8 cellular contexts compared by ENCODE assay signal in the genomic region with DNA sequence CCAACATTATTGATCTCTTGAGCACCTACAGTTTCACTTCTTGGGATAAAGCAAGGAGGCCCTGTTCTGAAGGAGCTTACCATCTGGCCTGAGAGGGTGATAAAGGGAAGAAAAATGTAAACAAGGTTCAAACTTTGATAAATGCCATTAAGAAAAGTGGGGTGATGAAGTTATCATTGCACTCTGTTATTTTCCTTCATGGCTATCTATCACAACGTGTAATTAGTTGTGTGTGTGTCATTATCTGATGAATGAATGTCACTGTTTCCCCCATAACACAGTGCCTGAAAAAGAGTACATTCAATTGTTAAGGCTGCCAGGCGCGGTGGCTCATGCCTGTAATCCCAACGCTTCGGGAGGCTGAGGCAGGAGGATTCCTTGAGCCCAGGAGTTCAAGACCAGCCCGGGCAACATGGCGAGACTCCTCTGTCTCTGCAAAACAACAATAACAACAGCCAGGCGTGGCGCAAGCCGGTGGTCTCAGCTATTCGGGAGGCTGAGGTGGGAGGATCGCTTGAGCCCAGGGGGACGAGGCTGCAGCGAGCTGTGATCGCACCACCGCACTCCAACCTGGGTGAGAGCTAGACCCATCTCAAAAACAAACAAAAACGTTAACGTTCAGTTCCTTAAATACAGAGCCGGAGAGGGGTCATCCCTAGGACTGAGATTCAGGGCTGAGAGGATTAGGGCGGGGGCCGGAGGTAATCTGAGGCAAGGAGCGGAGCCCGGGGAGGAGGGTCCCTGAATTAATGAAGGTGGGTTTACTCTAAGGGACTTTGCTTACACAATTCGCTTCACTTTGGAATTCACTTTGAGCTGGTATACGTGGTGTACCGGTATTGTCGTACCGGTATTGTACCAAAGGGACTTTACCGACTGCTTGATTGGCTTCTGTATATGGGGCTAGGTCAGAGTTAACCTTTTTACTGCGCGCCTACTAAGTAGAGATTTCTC. TPM values are rescaled to one million over a fixed set of nuclear protein-coding genes. Genes with fewer than 3 reads are reported as not detected.
DNase-seq lines count a peak whose midpoint lies in the region; ATAC-seq and TF ChIP-seq lines count a peak whose summit lies in the region.

No MANE protein-coding gene starts in this region.

- H3K27me3 ChIP-seq in BJ (ENCODE audit: control insufficient read depth, insufficient read depth, low read length): no peaks in the 10 kb centered on the region
- no peaks in the 10 kb centered on the region for H3K27me3 ChIP-seq in KMS-11 (ENCODE audit: insufficient read depth, low read depth)

- peaks cover 48% of the 10 kb centered on the region for H3K36me3 Mint-ChIP-seq in dendritic cell treated with granulocyte-macrophage colony-stimulating factor and Interleukin-4, amounts not matched to agents 40 ng/mL and 50 ng/mL, for 4 days (ENCODE audit: low read depth)
- peaks cover 10% of the 10 kb centered on the region for H3K36me3 Mint-ChIP-seq in natural killer cell treated with Interleukin-12 subunit alpha and Interleukin-12 subunit beta and Interleukin-15 and Interleukin-18, amount 100 ng/mL, for 72 hours

- H3K9ac ChIP-seq in KMS-11: peak overlapping the region; percentile 53; the same call in 1 of the 2 replicates

- peaks cover 26% of the 10 kb centered on the region for H3K4me1 Mint-ChIP-seq in dendritic cell treated with granulocyte-macrophage colony-stimulating factor and Interleukin-4, amounts not matched to agents 40 ng/mL and 50 ng/mL, for 4 days (ENCODE audit: low read depth)
- peaks cover 28 to 39% of the 10 kb centered on the region in 2 donors for H3K4me1 Mint-ChIP-seq in natural killer cell treated with Interleukin-12 subunit alpha and Interleukin-12 subunit beta and Interleukin-15 and Interleukin-18, amount 100 ng/mL, for 72 hours (ENCODE audit: low read depth in 2 of 2)

- H4K20me1 ChIP-seq in KMS-11 (ENCODE audit: insufficient read depth): no peaks in the 10 kb centered on the region

- H2AFZ ChIP-seq in KMS-11 (ENCODE audit: low read depth): peak overlapping the region; percentile 18; the same call in 1 of the 2 replicates

- POLR2A ChIA-PET in BJ (lab: Charles Lee): no interaction called here

- H3K9me3 Mint-ChIP-seq in dendritic cell treated with granulocyte-macrophage colony-stimulating factor and Interleukin-4, amounts not matched to agents 40 ng/mL and 50 ng/mL, for 4 days: no peaks in the 10 kb centered on the region
- H3K9me3 Mint-ChIP-seq in natural killer cell treated with Interleukin-12 subunit alpha and Interleukin-12 subunit beta and Interleukin-15 and Interleukin-18, amount 100 ng/mL, for 72 hours: no peaks in the 10 kb centered on the region

- DNase-seq in BJ (ENCODE audit: low read depth): no peak
- DNase-seq in natural killer cell treated with Interleukin-12 subunit alpha and Interleukin-12 subunit beta and Interleukin-15 and Interleukin-18, amount 100 ng/mL, for 72 hours (ENCODE audit: low spot score): no peak
- no peak for DNase-seq in NCI-H748 (lab: John Stamatoyannopoulos, UW; ENCODE audit: unreplicated experiment)
- no peak for DNase-seq in iPS-NIHi7 (ENCODE audit: extremely low spot score)
- no peak for DNase-seq in DMS79 treated with DMSO at 0.1 percent for 48 hours (lab: John Stamatoyannopoulos, UW)

- ATAC-seq in natural killer cell treated with Interleukin-12 subunit alpha and Interleukin-12 subunit beta and Interleukin-15 and Interleukin-18, amount 100 ng/mL, for 72 hours: no peak
- no peak for ATAC-seq in GM18519 (IDR thresholded peaks at IDR 0.05; ENCODE audit: low FRiP score, unreplicated experiment)

- H3K27ac Mint-ChIP-seq in dendritic cell treated with granulocyte-macrophage colony-stimulating factor and Interleukin-4, amounts not matched to agents 40 ng/mL and 50 ng/mL, for 4 days: peak overlapping the region; percentile 90
- H3K27ac Mint-ChIP-seq in natural killer cell treated with Interleukin-12 subunit alpha and Interleukin-12 subunit beta and Interleukin-15 and Interleukin-18, amount 100 ng/mL, for 72 hours: peak overlapping the region; percentile 50 to 93

- H3K27ac ChIP-seq in KMS-11: no peak overlapping the region

- peak overlapping the region; percentile 85 for H3K4me3 ChIP-seq in BJ (ENCODE audit: low read depth, low read length)
- no peak overlapping the region for H3K4me3 ChIP-seq in KMS-11 (IDR thresholded peaks at IDR 0.05; ENCODE audit: insufficient read depth, low read depth, low read length)

- TF ChIP-seq CTCF in BJ (IDR thresholded peaks at IDR 0.05; ENCODE audit: insufficient read depth, low read depth, low read length): no peak
- no peak for TF ChIP-seq CTCF in KMS-11 (conservative IDR thresholded peaks at IDR 0.05; ENCODE audit: low read depth, low read length)

- intact Hi-C loops in dendritic cell treated with granulocyte-macrophage colony-stimulating factor and Interleukin-4, amounts not matched to agents 40 ng/mL and 50 ng/mL, for 4 days (cut with micrococcal nuclease): no loop called here

- CTCF ChIA-PET in BJ (lab: Yijun Ruan, JAX): interaction anchor here (0.7 to 11.4 kb wide), 5 partner anchors 10 to 77 kb away, joined by 3 to 80 read pairs (median 4); no protein-coding TSS in a partner anchor

- H3K36me3 ChIP-seq in BJ (ENCODE audit: control insufficient read depth, insufficient read depth, low read length) (peaks cover 15% of the 10 kb centered on the region), KMS-11 (ENCODE audit: insufficient read depth) (no peaks in the 10 kb centered on the region)

- peaks cover 11% of the 10 kb centered on the region; the same call in 1 of the 2 replicates for H3K79me2 ChIP-seq in KMS-11 (ENCODE audit: insufficient read depth, low read depth)

- no peaks in the 10 kb centered on the region for H3K27me3 Mint-ChIP-seq in dendritic cell treated with granulocyte-macrophage colony-stimulating factor and Interleukin-4, amounts not matched to agents 40 ng/mL and 50 ng/mL, for 4 days
- no peaks in the 10 kb centered on the region for H3K27me3 Mint-ChIP-seq in natural killer cell treated with Interleukin-12 subunit alpha and Interleukin-12 subunit beta and Interleukin-15 and Interleukin-18, amount 100 ng/mL, for 72 hours

- H3K4me1 ChIP-seq in KMS-11 (ENCODE audit: low read depth, poor library complexity, severe bottlenecking): no peaks in the 10 kb centered on the region

- peak overlapping the region; percentile 92 for H3K4me3 Mint-ChIP-seq in dendritic cell treated with granulocyte-macrophage colony-stimulating factor and Interleukin-4, amounts not matched to agents 40 ng/mL and 50 ng/mL, for 4 days
- H3K4me3 Mint-ChIP-seq in natural killer cell treated with Interleukin-12 subunit alpha and Interleukin-12 subunit beta and Interleukin-15 and Interleukin-18, amount 100 ng/mL, for 72 hours: peak overlapping the region; percentile 88

- peak overlapping the region; percentile 86 for H3K4me2 ChIP-seq in KMS-11

RNA-seq across cellular contexts. Expression of gene NHP2, which starts 0.9 kb away (rescaled TPM):
- polyA plus RNA-seq in BJ (2011; rRNA removed): 101 and 131 TPM in 2 replicates
- polyA minus RNA-seq in BJ (2011; rRNA and poly(A)+ RNA removed): 28.0 and 35.3 TPM in 2 replicates
- 100 to 1,000 TPM; 139 to 196 TPM for total RNA-seq in natural killer cell treated with Interleukin-12 subunit alpha and Interleukin-12 subunit beta and Interleukin-15 and Interleukin-18, amount 100 ng/mL, for 72 hours

RNA-seq across cellular contexts. Expression of gene RMND5B, which starts 22.0 kb away (rescaled TPM):
- polyA plus RNA-seq in BJ (2011; rRNA removed): 25.3 and 39.6 TPM in 2 replicates
- polyA minus RNA-seq in BJ (2011; rRNA and poly(A)+ RNA removed): 18.0 and 26.6 TPM in 2 replicates
- total RNA-seq in natural killer cell treated with Interleukin-12 subunit alpha and Interleukin-12 subunit beta and Interleukin-15 and Interleukin-18, amount 100 ng/mL, for 72 hours: 10 to 100 TPM; 19.9 to 29.2 TPM

RNA-seq across cellular contexts. Expression of gene GMCL2, which starts 34.4 kb away (rescaled TPM):
- polyA plus RNA-seq in BJ (2011; rRNA removed): not detected in 2 replicates
- polyA minus RNA-seq in BJ (2011; rRNA and poly(A)+ RNA removed): not detected in 2 replicates
- not detected for total RNA-seq in natural killer cell treated with Interleukin-12 subunit alpha and Interleukin-12 subunit beta and Interleukin-15 and Interleukin-18, amount 100 ng/mL, for 72 hours

RNA-seq across cellular contexts. Expression of gene N4BP3, which starts 39.4 kb away (rescaled TPM):
- polyA plus RNA-seq in BJ (2011; rRNA removed): 0.02 and 0.04 TPM in 2 replicates
- polyA minus RNA-seq in BJ (2011; rRNA and poly(A)+ RNA removed): 0.05 TPM in 2 replicates
- total RNA-seq in natural killer cell treated with Interleukin-12 subunit alpha and Interleukin-12 subunit beta and Interleukin-15 and Interleukin-18, amount 100 ng/mL, for 72 hours: under 1 TPM; 0.20 to 0.26 TPM

RNA-seq across cellular contexts. Expression of gene HNRNPAB, which starts 51.6 kb away (rescaled TPM):
- 59.3 and 80.3 TPM in 2 replicates for polyA plus RNA-seq in BJ (2011; rRNA removed)
- 19.9 and 28.9 TPM in 2 replicates for polyA minus RNA-seq in BJ (2011; rRNA and poly(A)+ RNA removed)
- 100 to 1,000 TPM; 314 to 481 TPM for total RNA-seq in natural killer cell treated with Interleukin-12 subunit alpha and Interleukin-12 subunit beta and Interleukin-15 and Interleukin-18, amount 100 ng/mL, for 72 hours
